ENCODE assay signal across 9 cellular contexts in the genomic region with DNA sequence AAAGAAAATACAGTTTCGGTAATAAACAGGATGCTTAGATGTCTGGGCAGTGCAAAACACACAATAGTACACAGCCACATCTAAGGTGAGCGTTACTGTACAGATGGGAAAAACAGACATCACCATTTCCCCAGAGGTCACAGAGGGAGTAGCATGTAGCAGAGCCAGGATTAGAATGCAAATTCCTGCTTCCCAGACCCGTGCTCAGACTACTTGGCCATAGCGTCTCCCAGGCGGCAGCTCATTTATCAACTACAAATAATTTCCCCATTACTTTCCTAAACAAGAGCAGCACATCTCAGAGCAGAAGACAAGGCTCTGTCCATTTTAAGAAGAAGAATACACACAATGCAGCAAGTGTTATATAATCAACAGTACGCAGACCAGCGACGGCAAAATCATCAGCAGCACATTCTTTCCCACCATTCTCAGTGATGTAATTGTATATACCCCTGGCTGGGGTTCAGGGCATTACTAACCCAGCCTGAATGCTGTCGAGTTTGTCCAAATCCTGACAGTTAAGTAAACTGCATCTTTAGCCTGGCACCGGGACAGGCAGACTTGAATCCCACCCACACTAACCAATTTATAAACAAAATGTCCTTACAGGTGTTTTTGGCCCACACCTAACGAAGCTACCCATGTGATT.
DNase-seq lines count a peak whose midpoint lies in the region; ATAC-seq and TF ChIP-seq lines count a peak whose summit lies in the region.
"Had no signal": no experiment of that assay in that cellular context is flagged by ENCODE, and none has a peak within 500 bp of the region (broad histone marks: within the 10 kb centered on the region; RNA-seq: fewer than 3 reads in every experiment).

No MANE protein-coding gene starts in this region.

- H3K27ac ChIP-seq in dorsolateral prefrontal cortex: peak overlapping the region in 54 of 59 donors; percentile 2 to 86 (median 64)

- peak; percentile 82 for DNase-seq in AG10803 (ENCODE audit: low read depth)
- peak; percentile 79 for DNase-seq in NCI-H1092 treated with DMSO at 0.1 percent for 48 hours (lab: John Stamatoyannopoulos, UW)
- DNase-seq in dorsolateral prefrontal cortex: no peak
- peak; percentile 50 for DNase-seq in mucosa of gallbladder (ENCODE audit: low spot score)
- no peak for DNase-seq in NOMO-1 treated with DMSO at 0.1 percent for 48 hours (lab: John Stamatoyannopoulos, UW; ENCODE audit: unreplicated experiment)
- DNase-seq in NOMO-1 treated with dmso at 0.1 percent for 144 hours (lab: John Stamatoyannopoulos, UW; ENCODE audit: unreplicated experiment): no peak
- DNase-seq: Kasumi-1 had no signal

- H3K27me3 ChIP-seq in dorsolateral prefrontal cortex: no peaks in the 10 kb centered on the region

- intact Hi-C loops in dorsolateral prefrontal cortex (cut with DNase I): no loop called here

- TF ChIP-seq POLR2A in GM18505 (IDR thresholded peaks at IDR 0.05; ENCODE audit: borderline replicate concordance, extremely low read depth, insufficient read depth, insufficient read length): no peak

- peak overlapping the region; percentile 1; the same call in 1 of the 2 replicates for H3K4me3 ChIP-seq in AG10803 (ENCODE audit: low read length)
- H3K4me3 ChIP-seq in dorsolateral prefrontal cortex: peak overlapping the region in 37 of 59 donors; percentile 4 to 51 (median 25)

- ATAC-seq in HG03439 (IDR thresholded peaks at IDR 0.05; ENCODE audit: unreplicated experiment): no peak
- ATAC-seq in GM18505 (IDR thresholded peaks at IDR 0.05; ENCODE audit: unreplicated experiment): no peak

- TF ChIP-seq CTCF in AG10803 (conservative IDR thresholded peaks at IDR 0.05; ENCODE audit: low read length) (peak; percentile 52), dorsolateral prefrontal cortex (IDR thresholded peaks at IDR 0.05 in 54 of 56, conservative IDR thresholded peaks at IDR 0.05 in 2 of 56; ENCODE audit: low read depth in 1 of 56, partially characterized antibody in 56 of 56) (peak in 35 of 56 donors; percentile 1 to 50 (median 23))

Comparison
In these comparisons a context has a peak if more than half of its experiments do, and no peak if none do; other contexts are left out.
1. DNase-seq: peak in AG10803 (single experiment), NCI-H1092 treated with DMSO at 0.1 percent for 48 hours (single experiment) and mucosa of gallbladder (single experiment); none in dorsolateral prefrontal cortex (0 of 10), NOMO-1 treated with DMSO at 0.1 percent for 48 hours (single experiment) and NOMO-1 treated with dmso at 0.1 percent for 144 hours (single experiment).